In the genomic region with DNA sequence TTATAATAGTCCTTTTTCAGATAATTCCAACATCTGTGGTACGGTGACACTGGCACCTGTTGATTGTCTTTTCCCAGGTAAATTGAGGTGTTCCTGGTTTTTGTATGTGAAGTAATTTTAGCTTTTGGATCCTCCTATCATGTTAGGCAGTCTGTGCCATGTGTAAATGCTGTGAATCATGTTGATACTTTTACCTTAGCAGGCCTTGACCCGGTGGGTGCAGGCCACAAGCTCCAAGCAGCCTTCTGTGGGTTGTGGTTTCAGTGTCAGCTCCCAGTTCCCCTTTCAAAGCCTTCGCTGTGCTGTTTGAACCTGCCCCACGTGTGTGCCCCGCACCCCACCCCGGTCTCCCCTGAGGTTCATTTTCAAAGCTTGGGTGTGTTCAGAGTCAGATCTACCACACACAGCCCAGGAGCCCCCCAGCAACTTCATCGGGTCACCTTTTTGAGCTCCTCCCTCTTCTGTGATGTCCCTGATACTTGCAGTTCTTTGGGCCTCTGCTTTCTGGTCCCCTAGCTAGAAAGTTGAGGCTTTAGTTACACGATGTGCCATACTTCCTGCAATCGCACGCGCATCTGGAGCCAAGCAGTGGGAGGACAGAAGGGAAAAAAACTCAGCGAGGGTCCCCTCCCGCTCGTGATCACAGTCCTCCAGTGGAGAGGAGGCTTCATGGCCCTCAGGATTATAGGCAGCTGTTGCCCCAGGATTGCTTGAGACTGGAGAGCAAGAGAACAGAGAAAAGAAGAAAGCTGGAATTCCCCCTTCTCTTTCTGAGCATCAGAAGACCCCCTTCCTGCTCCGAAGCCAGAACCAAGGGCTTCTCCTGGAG, we compare ENCODE assay signal across 9 cellular contexts. TPM values are rescaled to one million over a fixed set of nuclear protein-coding genes. Genes with fewer than 3 reads are reported as not detected.
A peak's percentile ranks its signal among the peaks of the same experiment; 100 is the strongest.
DNase-seq lines count a peak whose midpoint lies in the region; ATAC-seq lines count a peak whose summit lies in the region.
"Had no signal": no experiment of that assay in that cellular context is flagged by ENCODE, and none has a peak within 500 bp of the region (broad histone marks: within the 10 kb centered on the region; RNA-seq: fewer than 3 reads in every experiment).

No MANE protein-coding gene starts in this region.

- peak; percentile 23 for DNase-seq in T-helper 22 cell (ENCODE audit: low read depth)
- peak; percentile 66 for DNase-seq in central memory CD4-positive, alpha-beta T cell
- DNase-seq in stimulated activated CD8-positive, alpha-beta memory T cell treated with anti-CD3 and anti-CD28 coated beads, Interleukin-7, amount 100 ng/mL, for 24 hours (ENCODE audit: low read depth) = peak; percentile 35
- DNase-seq in NCI-H1105 treated with DMSO at 0.1 percent for 48 hours (lab: John Stamatoyannopoulos, UW) = no peak
- DNase-seq in putamen (ENCODE audit: low spot score) = no peak
- DNase-seq in H7 = no peak

- H3K27me3 ChIP-seq in H7 (ENCODE audit: control insufficient read depth, insufficient read depth, low read length) = no peaks in the 10 kb centered on the region

- ATAC-seq in GM19035 (IDR thresholded peaks at IDR 0.05; ENCODE audit: unreplicated experiment) = peak; percentile 92
- peak; percentile 90 for ATAC-seq in HG03066 (IDR thresholded peaks at IDR 0.05; ENCODE audit: low read depth, unreplicated experiment)

- no peaks in the 10 kb centered on the region; the same call in 1 of the 2 replicates for H3K36me3 ChIP-seq in H7 (replicated peaks; ENCODE audit: control insufficient read depth, insufficient read depth, low read length)

- H3K4me3 ChIP-seq in H7 (ENCODE audit: insufficient read depth, low read depth, low read length) = no peak overlapping the region

RNA-seq across cellular contexts. Expression of a gene that starts 8.7 kb away (rescaled TPM):
- 0.90 and 2.8 TPM in 2 replicates for total RNA-seq in H7 (2014; rRNA removed; shearing (Covaris generic))
- total RNA-seq: M059J had no signal

RNA-seq across cellular contexts. Expression of a gene that starts 49.5 kb away (rescaled TPM):
- 12.7 and 13.7 TPM in 2 replicates for total RNA-seq in H7 (2014; rRNA removed; shearing (Covaris generic))

Comparison
In these comparisons a context has a peak if more than half of its experiments do, and no peak if none do; other contexts are left out.
1. DNase-seq: peak in T-helper 22 cell (single experiment), central memory CD4-positive, alpha-beta T cell (single experiment) and stimulated activated CD8-positive, alpha-beta memory T cell treated with anti-CD3 and anti-CD28 coated beads, Interleukin-7, amount 100 ng/mL, for 24 hours (single experiment); none in NCI-H1105 treated with DMSO at 0.1 percent for 48 hours (single experiment), putamen (single experiment) and H7 (single experiment).